In the genomic region with DNA sequence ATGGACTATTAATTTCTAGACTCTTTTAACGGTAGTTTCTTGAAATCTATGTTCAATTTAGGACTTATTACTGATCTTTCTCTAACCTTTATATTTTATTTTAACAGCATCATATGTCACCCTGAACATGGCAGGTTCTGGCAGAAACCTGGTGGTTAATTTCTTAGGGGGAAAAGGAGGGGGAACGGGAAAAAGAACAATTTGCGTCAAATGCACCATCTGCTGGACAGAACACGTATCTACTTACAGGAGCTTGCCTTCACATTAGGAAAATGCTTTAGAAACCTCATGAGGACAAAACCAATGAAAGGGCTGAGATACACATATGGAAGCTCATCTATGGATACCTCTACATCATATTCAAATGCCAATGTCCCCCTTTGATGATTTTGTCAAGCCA, we compare ENCODE assay signal across 9 cellular contexts.
DNase-seq lines count a peak whose midpoint lies in the region; ATAC-seq and TF ChIP-seq lines count a peak whose summit lies in the region.
"Had no signal": no experiment of that assay in that cellular context is flagged by ENCODE, and none has a peak within 500 bp of the region (broad histone marks: within the 10 kb centered on the region; RNA-seq: fewer than 3 reads in every experiment).

No MANE protein-coding gene starts in this region.

- intact Hi-C loops in lower lobe of right lung (cut with DNase I) = no loop called here

- H3K9me3 ChIP-seq in lower lobe of right lung = no peaks in the 10 kb centered on the region

- POLR2A ChIA-PET in WTC11 (lab: Charles Lee) = no interaction called here

- DNase-seq in NCI-H1436 (lab: John Stamatoyannopoulos, UW) (peak; percentile 20), NCI-H1436 treated with DMSO at 0.1 percent for 48 hours (lab: John Stamatoyannopoulos, UW) (no peak), WTC11 (ENCODE audit: low spot score) (peak; percentile 22), lower lobe of right lung (no peak)
- DNase-seq in activated CD8-positive, alpha-beta memory T cell treated with anti-CD3 and anti-CD28 coated beads, Interleukin-2, amount 10 ng/mL, durations not matched to agents 7 days and 5 days = no peak
- DNase-seq in stimulated activated effector memory CD8-positive, alpha-beta T cell treated with anti-CD3 and anti-CD28 coated beads, Interleukin-12 subunit alpha, Interleukin-12 subunit beta, amount 100 ng/mL, for 72 hours (ENCODE audit: low spot score in 2 of 2) = no peak

- H3K36me3 Mint-ChIP-seq in WTC11 = no peaks in the 10 kb centered on the region
- H3K36me3 Mint-ChIP-seq in activated CD8-positive, alpha-beta memory T cell treated with anti-CD3 and anti-CD28 coated beads, Interleukin-2, amount 10 ng/mL, durations not matched to agents 7 days and 5 days = no peaks in the 10 kb centered on the region
- no peaks in the 10 kb centered on the region for H3K36me3 Mint-ChIP-seq in stimulated activated effector memory CD8-positive, alpha-beta T cell treated with anti-CD3 and anti-CD28 coated beads, Interleukin-12 subunit alpha, Interleukin-12 subunit beta, amount 100 ng/mL, for 72 hours

- H3K36me3 ChIP-seq in lower lobe of right lung = no peaks in the 10 kb centered on the region

- CTCF ChIA-PET in WTC11 (lab: Charles Lee) = interaction anchor here (0.6 to 3.5 kb wide), 25 partner anchors 9 to 405 kb away, joined by 3 to 57 read pairs (median 4); a partner anchor contains a TSS
- CTCF ChIA-PET in activated CD8-positive, alpha-beta memory T cell treated with anti-CD3 and anti-CD28 coated beads, Interleukin-2, amount 10 ng/mL, durations not matched to agents 7 days and 5 days (lab: Charles Lee) = interaction anchor here (1.0 kb wide), 1 partner anchor 10 kb away, joined by 3 read pairs; no protein-coding TSS in a partner anchor

- H3K4me1 ChIP-seq in lower lobe of right lung = no peaks in the 10 kb centered on the region
- H3K4me1 ChIP-seq: parathyroid adenoma had no signal

- peaks cover 4% of the 10 kb centered on the region for H3K9me3 Mint-ChIP-seq in WTC11
- H3K9me3 Mint-ChIP-seq in activated CD8-positive, alpha-beta memory T cell treated with anti-CD3 and anti-CD28 coated beads, Interleukin-2, amount 10 ng/mL, durations not matched to agents 7 days and 5 days (ENCODE audit: low read depth) = no peaks in the 10 kb centered on the region
- H3K9me3 Mint-ChIP-seq in stimulated activated effector memory CD8-positive, alpha-beta T cell treated with anti-CD3 and anti-CD28 coated beads, Interleukin-12 subunit alpha, Interleukin-12 subunit beta, amount 100 ng/mL, for 72 hours = peaks cover 2% of the 10 kb centered on the region

- ATAC-seq in WTC11 (peak; percentile 76), lower lobe of right lung (no peak), HG03196 (IDR thresholded peaks at IDR 0.05; ENCODE audit: unreplicated experiment) (no peak)
- no peak for ATAC-seq in activated CD8-positive, alpha-beta memory T cell treated with anti-CD3 and anti-CD28 coated beads, Interleukin-2, amount 10 ng/mL, durations not matched to agents 7 days and 5 days
- no peak for ATAC-seq in stimulated activated effector memory CD8-positive, alpha-beta T cell treated with anti-CD3 and anti-CD28 coated beads, Interleukin-12 subunit alpha, Interleukin-12 subunit beta, amount 100 ng/mL, for 72 hours

- no peaks in the 10 kb centered on the region for H3K27me3 ChIP-seq in lower lobe of right lung (ENCODE audit: low read depth)

- H3K4me3 Mint-ChIP-seq in WTC11 = no peak overlapping the region
- no peak overlapping the region for H3K4me3 Mint-ChIP-seq in activated CD8-positive, alpha-beta memory T cell treated with anti-CD3 and anti-CD28 coated beads, Interleukin-2, amount 10 ng/mL, durations not matched to agents 7 days and 5 days
- H3K4me3 Mint-ChIP-seq in stimulated activated effector memory CD8-positive, alpha-beta T cell treated with anti-CD3 and anti-CD28 coated beads, Interleukin-12 subunit alpha, Interleukin-12 subunit beta, amount 100 ng/mL, for 72 hours = no peak overlapping the region

- H3K4me3 ChIP-seq in lower lobe of right lung = no peak overlapping the region

- H3K27ac Mint-ChIP-seq in WTC11 = no peak overlapping the region
- no peak overlapping the region for H3K27ac Mint-ChIP-seq in activated CD8-positive, alpha-beta memory T cell treated with anti-CD3 and anti-CD28 coated beads, Interleukin-2, amount 10 ng/mL, durations not matched to agents 7 days and 5 days
- no peak overlapping the region for H3K27ac Mint-ChIP-seq in stimulated activated effector memory CD8-positive, alpha-beta T cell treated with anti-CD3 and anti-CD28 coated beads, Interleukin-12 subunit alpha, Interleukin-12 subunit beta, amount 100 ng/mL, for 72 hours

- H3K27ac ChIP-seq in lower lobe of right lung = no peak overlapping the region
- H3K27ac ChIP-seq: parathyroid adenoma had no signal

- no peaks in the 10 kb centered on the region for H3K4me1 Mint-ChIP-seq in WTC11
- no peaks in the 10 kb centered on the region for H3K4me1 Mint-ChIP-seq in activated CD8-positive, alpha-beta memory T cell treated with anti-CD3 and anti-CD28 coated beads, Interleukin-2, amount 10 ng/mL, durations not matched to agents 7 days and 5 days
- no peaks in the 10 kb centered on the region for H3K4me1 Mint-ChIP-seq in stimulated activated effector memory CD8-positive, alpha-beta T cell treated with anti-CD3 and anti-CD28 coated beads, Interleukin-12 subunit alpha, Interleukin-12 subunit beta, amount 100 ng/mL, for 72 hours

- TF ChIP-seq CTCF in LNCAP (IDR thresholded peaks at IDR 0.05) = peak; percentile 74
- peak; percentile 40 for TF ChIP-seq CTCF in WTC11 (IDR thresholded peaks at IDR 0.05)
- peak; percentile 12 for TF ChIP-seq CTCF in lower lobe of right lung (IDR thresholded peaks at IDR 0.05)

- no peaks in the 10 kb centered on the region for H3K27me3 Mint-ChIP-seq in WTC11 (ENCODE audit: low read depth)
- no peaks in the 10 kb centered on the region for H3K27me3 Mint-ChIP-seq in activated CD8-positive, alpha-beta memory T cell treated with anti-CD3 and anti-CD28 coated beads, Interleukin-2, amount 10 ng/mL, durations not matched to agents 7 days and 5 days

TF ChIP-seq in WTC11, 78 proteins besides CTCF, POLR2A, EP300 and RAD21 (continues in another document):
- TF ChIP-seq SMAD3 (CRISPR knock-in tag; IDR thresholded peaks at IDR 0.05; ENCODE audit: borderline replicate concordance) (no peak), NFYB (CRISPR knock-in tag; conservative IDR thresholded peaks at IDR 0.05; ENCODE audit: low read depth) (no peak), GRHL2 (CRISPR knock-in tag; IDR thresholded peaks at IDR 0.05; ENCODE audit: insufficient replicate concordance, severe bottlenecking) (no peak), ZNF423 (CRISPR knock-in tag; IDR thresholded peaks at IDR 0.05) (no peak), GABPB1 (CRISPR knock-in tag; IDR thresholded peaks at IDR 0.05) (no peak), NFE2L1 (CRISPR knock-in tag; IDR thresholded peaks at IDR 0.05) (no peak), OVOL2 (CRISPR knock-in tag; IDR thresholded peaks at IDR 0.05; ENCODE audit: borderline replicate concordance) (no peak), SOX15 (CRISPR knock-in tag; IDR thresholded peaks at IDR 0.05) (no peak), MYBL2 (CRISPR knock-in tag; IDR thresholded peaks at IDR 0.05) (no peak)
- TF ChIP-seq, protein P1, sequence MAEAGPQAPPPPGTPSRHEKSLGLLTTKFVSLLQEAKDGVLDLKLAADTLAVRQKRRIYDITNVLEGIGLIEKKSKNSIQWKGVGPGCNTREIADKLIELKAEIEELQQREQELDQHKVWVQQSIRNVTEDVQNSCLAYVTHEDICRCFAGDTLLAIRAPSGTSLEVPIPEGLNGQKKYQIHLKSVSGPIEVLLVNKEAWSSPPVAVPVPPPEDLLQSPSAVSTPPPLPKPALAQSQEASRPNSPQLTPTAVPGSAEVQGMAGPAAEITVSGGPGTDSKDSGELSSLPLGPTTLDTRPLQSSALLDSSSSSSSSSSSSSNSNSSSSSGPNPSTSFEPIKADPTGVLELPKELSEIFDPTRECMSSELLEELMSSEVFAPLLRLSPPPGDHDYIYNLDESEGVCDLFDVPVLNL (CRISPR knock-in tag; IDR thresholded peaks at IDR 0.05; ENCODE audit: borderline replicate concordance, low read depth) = no peak
- TF ChIP-seq, protein P2, sequence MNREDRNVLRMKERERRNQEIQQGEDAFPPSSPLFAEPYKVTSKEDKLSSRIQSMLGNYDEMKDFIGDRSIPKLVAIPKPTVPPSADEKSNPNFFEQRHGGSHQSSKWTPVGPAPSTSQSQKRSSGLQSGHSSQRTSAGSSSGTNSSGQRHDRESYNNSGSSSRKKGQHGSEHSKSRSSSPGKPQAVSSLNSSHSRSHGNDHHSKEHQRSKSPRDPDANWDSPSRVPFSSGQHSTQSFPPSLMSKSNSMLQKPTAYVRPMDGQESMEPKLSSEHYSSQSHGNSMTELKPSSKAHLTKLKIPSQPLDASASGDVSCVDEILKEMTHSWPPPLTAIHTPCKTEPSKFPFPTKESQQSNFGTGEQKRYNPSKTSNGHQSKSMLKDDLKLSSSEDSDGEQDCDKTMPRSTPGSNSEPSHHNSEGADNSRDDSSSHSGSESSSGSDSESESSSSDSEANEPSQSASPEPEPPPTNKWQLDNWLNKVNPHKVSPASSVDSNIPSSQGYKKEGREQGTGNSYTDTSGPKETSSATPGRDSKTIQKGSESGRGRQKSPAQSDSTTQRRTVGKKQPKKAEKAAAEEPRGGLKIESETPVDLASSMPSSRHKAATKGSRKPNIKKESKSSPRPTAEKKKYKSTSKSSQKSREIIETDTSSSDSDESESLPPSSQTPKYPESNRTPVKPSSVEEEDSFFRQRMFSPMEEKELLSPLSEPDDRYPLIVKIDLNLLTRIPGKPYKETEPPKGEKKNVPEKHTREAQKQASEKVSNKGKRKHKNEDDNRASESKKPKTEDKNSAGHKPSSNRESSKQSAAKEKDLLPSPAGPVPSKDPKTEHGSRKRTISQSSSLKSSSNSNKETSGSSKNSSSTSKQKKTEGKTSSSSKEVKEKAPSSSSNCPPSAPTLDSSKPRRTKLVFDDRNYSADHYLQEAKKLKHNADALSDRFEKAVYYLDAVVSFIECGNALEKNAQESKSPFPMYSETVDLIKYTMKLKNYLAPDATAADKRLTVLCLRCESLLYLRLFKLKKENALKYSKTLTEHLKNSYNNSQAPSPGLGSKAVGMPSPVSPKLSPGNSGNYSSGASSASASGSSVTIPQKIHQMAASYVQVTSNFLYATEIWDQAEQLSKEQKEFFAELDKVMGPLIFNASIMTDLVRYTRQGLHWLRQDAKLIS (CRISPR knock-in tag; IDR thresholded peaks at IDR 0.05; ENCODE audit: borderline replicate concordance) = no peak

Comparison
In these comparisons a context has a peak if more than half of its experiments do, and no peak if none do; other contexts are left out.
1. DNase-seq: peak in NCI-H1436 (single experiment) and WTC11 (single experiment); none in NCI-H1436 treated with DMSO at 0.1 percent for 48 hours (single experiment), lower lobe of right lung (single experiment), activated CD8-positive, alpha-beta memory T cell treated with anti-CD3 and anti-CD28 coated beads, Interleukin-2, amount 10 ng/mL, durations not matched to agents 7 days and 5 days (single experiment) and stimulated activated effector memory CD8-positive, alpha-beta T cell treated with anti-CD3 and anti-CD28 coated beads, Interleukin-12 subunit alpha, Interleukin-12 subunit beta, amount 100 ng/mL, for 72 hours (0 of 2).
2. CTCF ChIP-seq: peak in every context shown above with its lines; median percentile 74 in LNCAP; 40 in WTC11; 12 in lower lobe of right lung.